9 cellular contexts compared by ENCODE assay signal in the genomic region with DNA sequence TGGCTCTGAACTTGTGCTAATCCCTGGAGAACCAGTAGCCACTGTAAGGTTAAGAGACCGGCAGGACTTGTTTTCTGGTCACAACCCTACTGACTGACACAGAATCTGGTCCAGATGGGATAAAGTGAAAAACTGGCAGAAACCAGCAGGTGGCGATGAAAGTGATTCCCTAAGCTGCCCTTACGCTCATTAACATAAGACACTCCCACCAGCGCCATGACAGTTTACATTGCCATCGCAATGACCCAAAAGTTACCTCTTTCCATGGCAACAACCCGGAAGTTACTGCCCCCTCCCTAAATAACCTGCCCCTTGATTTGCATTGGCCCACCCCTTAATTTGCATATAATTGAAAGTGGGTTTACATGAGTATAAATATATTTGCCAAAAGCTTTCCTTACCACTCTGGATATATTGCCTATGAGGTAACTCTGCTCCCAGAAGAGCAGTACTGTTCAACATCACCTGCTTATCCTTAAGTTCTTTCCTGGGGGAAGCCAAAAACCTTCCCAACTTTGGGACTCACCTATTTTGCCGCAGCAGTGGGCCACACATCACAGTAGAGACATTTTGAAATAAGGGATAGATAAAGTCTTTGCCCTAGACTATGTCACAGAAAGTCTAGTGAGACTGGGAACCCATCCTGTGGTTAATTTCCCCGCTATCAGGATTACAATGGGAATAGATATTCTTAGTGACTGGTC. TPM values are rescaled to one million over a fixed set of nuclear protein-coding genes. Genes with fewer than 3 reads are reported as not detected.
DNase-seq lines count a peak whose midpoint lies in the region; ATAC-seq, FAIRE-seq and TF ChIP-seq lines count a peak whose summit lies in the region.
"Had no signal": no experiment of that assay in that cellular context is flagged by ENCODE, and none has a peak within 500 bp of the region (broad histone marks: within the 10 kb centered on the region; RNA-seq: fewer than 3 reads in every experiment).

No MANE protein-coding gene starts in this region.

- H3K9me3 ChIP-seq in H9 (ENCODE audit: control insufficient read depth, low read depth, low read length): no peaks in the 10 kb centered on the region
- H3K9me3 ChIP-seq in pancreas: no peaks in the 10 kb centered on the region
- H3K9me3 ChIP-seq in uterus: no peaks in the 10 kb centered on the region
- no peaks in the 10 kb centered on the region for H3K9me3 ChIP-seq in gastroesophageal sphincter

- H3K18ac ChIP-seq in H9 (ENCODE audit: insufficient read length, low read depth, low read length): no peak overlapping the region

- H3K27me3 Mint-ChIP-seq in H9 (ENCODE audit: low read depth): peaks cover 51% of the 10 kb centered on the region

- H4K20me1 ChIP-seq in H9 (ENCODE audit: control insufficient read depth, insufficient read depth, insufficient read length): no peaks in the 10 kb centered on the region

- no peak overlapping the region for H2BK12ac ChIP-seq in H9 (ENCODE audit: insufficient read length, low read depth, low read length)

- TF ChIP-seq EP300 in gastroesophageal sphincter (IDR thresholded peaks at IDR 0.05): no peak

- H2BK120ac ChIP-seq in H9 (ENCODE audit: low read depth, low read length, poor library complexity, severe bottlenecking): no peak overlapping the region

- H3K9ac ChIP-seq in H9 (ENCODE audit: extremely low read depth, insufficient read length, low read length): no peak overlapping the region

- H3K9me3 Mint-ChIP-seq in H9: no peaks in the 10 kb centered on the region; a peak in 1 of 5 replicates

- DNase-seq in Caki2 (ENCODE audit: low read depth): peak; percentile 81
- peak; percentile 88 for DNase-seq in H9
- peak; percentile 31 for DNase-seq in RCC 7860 (ENCODE audit: low spot score)
- DNase-seq in dermis microvascular lymphatic vessel endothelial cell (ENCODE audit: low read depth in 2 of 2): peak; percentile 41 to 70
- peak in 2 of 6 donors; percentile 18 to 28 for DNase-seq in pancreas
- no peak for DNase-seq in GM10266 (ENCODE audit: extremely low spot score)
- DNase-seq in uterus: no peak

- no peak overlapping the region for H3K27ac Mint-ChIP-seq in H9

- no peak overlapping the region for H4K91ac ChIP-seq in H9 (ENCODE audit: insufficient read length, low read depth, low read length)

- H2AK5ac ChIP-seq in H9 (ENCODE audit: insufficient read length, low read length): no peak overlapping the region

- no peak overlapping the region for H2AFZ ChIP-seq in H9 (ENCODE audit: low read length)

- H3K4me1 ChIP-seq in H9 (ENCODE audit: insufficient read depth, low read length): peaks cover 3% of the 10 kb centered on the region; the same call in 1 of the 2 replicates
- no peaks in the 10 kb centered on the region for H3K4me1 ChIP-seq in pancreas
- H3K4me1 ChIP-seq in uterus: no peaks in the 10 kb centered on the region
- H3K4me1 ChIP-seq in gastroesophageal sphincter: peaks cover 0 to 9% (median 4%) of the 10 kb centered on the region in 3 donors

- no peaks in the 10 kb centered on the region for H3K79me2 ChIP-seq in H9 (ENCODE audit: insufficient read depth, low read length)

- H4K5ac ChIP-seq in H9 (ENCODE audit: insufficient read length, low read depth, low read length): no peak overlapping the region

- TF ChIP-seq POLR2A in uterus (IDR thresholded peaks at IDR 0.05) (no peak), gastroesophageal sphincter (IDR thresholded peaks at IDR 0.05) (no peak)

- peak; percentile 27 to 63 (median 52) for ATAC-seq in pancreas
- ATAC-seq in gastroesophageal sphincter: no peak

- intact Hi-C loops in pancreas (cut with DNase I) (no loop called here), uterus (cut with DNase I; ENCODE audit: low total_unique reads) (no loop called here)

- no peak overlapping the region for H2BK5ac ChIP-seq in H9 (ENCODE audit: insufficient read length, low read length)

- H3T11ph ChIP-seq in H9 (ENCODE audit: low read length): no peak overlapping the region

- no peaks in the 10 kb centered on the region; the same call in 1 of the 2 replicates for H3K27me3 ChIP-seq in H9 (ENCODE audit: insufficient read depth, low read length)
- H3K27me3 ChIP-seq in pancreas: no peaks in the 10 kb centered on the region
- H3K27me3 ChIP-seq in uterus: no peaks in the 10 kb centered on the region
- H3K27me3 ChIP-seq in gastroesophageal sphincter: no peaks in the 10 kb centered on the region

- WGBS in H9 (ENCODE audit: extremely low coverage, insufficient read length, low lambda C conversion rate): no CpG with 5 or more reads among the region's 8 CpGs
- 56 to 59% methylated on average over 8 of the region's 8 CpGs for WGBS in pancreas, 2 donors
- 53 to 61% methylated on average over 6 to 8 of the region's 8 CpGs for WGBS in gastroesophageal sphincter (ENCODE audit: low coverage in 1 of 2), 2 donors

- H3K14ac ChIP-seq in H9 (ENCODE audit: insufficient read depth, low read length): no peak overlapping the region

- no peak overlapping the region for H3K27ac ChIP-seq in H9 (ENCODE audit: insufficient read length, low read depth, low read length)
- H3K27ac ChIP-seq in pancreas: no peak overlapping the region
- H3K27ac ChIP-seq in uterus: no peak overlapping the region
- no peak overlapping the region for H3K27ac ChIP-seq in gastroesophageal sphincter
- H3K27ac ChIP-seq: SK-N-MC had no signal

- H3K23ac ChIP-seq in H9 (ENCODE audit: insufficient read length, low read depth, low read length): no peak overlapping the region

- no peak overlapping the region for H3K4me3 Mint-ChIP-seq in H9

- no peak overlapping the region for H4K8ac ChIP-seq in H9 (replicated peaks; ENCODE audit: insufficient read length, low read depth, low read length)

- FAIRE-seq in RCC 7860 (lab: Jason Lieb, UNC): no peak
- no peak for FAIRE-seq in pancreas (lab: Jason Lieb, UNC)

- H3K56ac ChIP-seq in H9 (ENCODE audit: insufficient read length, low read depth, low read length): no peak overlapping the region

- peak; percentile 75 for TF ChIP-seq CTCF in H9 (conservative IDR thresholded peaks at IDR 0.05)
- no peak for TF ChIP-seq CTCF in pancreas (IDR thresholded peaks at IDR 0.05)
- no peak for TF ChIP-seq CTCF in GM10266 (IDR thresholded peaks at IDR 0.05; ENCODE audit: control insufficient read depth, insufficient read depth, low read depth, missing control alignments)
- TF ChIP-seq CTCF in uterus (IDR thresholded peaks at IDR 0.05): no peak
- peak in 1 of 4 experiments; percentile 35 for TF ChIP-seq CTCF in gastroesophageal sphincter (IDR thresholded peaks at IDR 0.05)

- no peaks in the 10 kb centered on the region for H3K79me1 ChIP-seq in H9 (ENCODE audit: insufficient read depth, low read depth, low read length, poor library complexity, severe bottlenecking)

- H3K4me2 ChIP-seq in H9 (ENCODE audit: insufficient read depth, insufficient read length, low read length): no peak overlapping the region

- in situ Hi-C loops in Caki2 (cut with HindIII; ENCODE audit: low pct_unique_long_range_greater_than_20kb, low sequenced_read_pairs): no loop called here

- H3K4me1 Mint-ChIP-seq in H9: peaks cover 19 to 24% of the 10 kb centered on the region in 2 experiments

- no peak overlapping the region for H3K4ac ChIP-seq in H9 (ENCODE audit: low read depth, low read length)

- no peaks in the 10 kb centered on the region for H3K23me2 ChIP-seq in H9 (ENCODE audit: insufficient read length, low read depth, low read length, poor library complexity, severe bottlenecking)

- H3K4me3 ChIP-seq in pancreas (no peak overlapping the region), uterus (no peak overlapping the region), gastroesophageal sphincter (no peak overlapping the region)
- H3K4me3 ChIP-seq: SK-N-MC had no signal

- H2BK20ac ChIP-seq in H9 (ENCODE audit: low read depth, low read length, poor library complexity, severe bottlenecking): no peak overlapping the region

- H2BK15ac ChIP-seq in H9 (ENCODE audit: low read depth, low read length): no peak overlapping the region

- H3K36me3 Mint-ChIP-seq in H9 (ENCODE audit: insufficient read depth in 1 of 3, low read depth in 3 of 3): no peaks in the 10 kb centered on the region

- H3K36me3 ChIP-seq in pancreas: no peaks in the 10 kb centered on the region
- H3K36me3 ChIP-seq in uterus: no peaks in the 10 kb centered on the region
- H3K36me3 ChIP-seq in gastroesophageal sphincter: no peaks in the 10 kb centered on the region

RNA-seq across cellular contexts. Expression of a gene that starts 35.8 kb away (rescaled TPM):
- 1.0 and 1.6 TPM in 2 replicates for total RNA-seq in Caki2 (2014; rRNA removed; shearing (Covaris generic); ENCODE audit: low replicate concordance)
- total RNA-seq in H9 (2021) (0.15 and 0.22 TPM in 2 replicates), dermis microvascular lymphatic vessel endothelial cell (under 0.01 TPM in 2 replicates), pancreas (1 to 10 TPM in 2 of 6 donors, under 1 TPM in 4; 0.19 to 1.1 (median 0.64) TPM), uterus (10 to 100 TPM in 2 of 4 donors, 1 to 10 TPM in 2; 8.5 to 77.2 (median 27.1) TPM), gastroesophageal sphincter (10 to 100 TPM; 15.4 to 74.8 (median 37.7) TPM)
- under 1 TPM; 0.19 to 0.26 TPM for polyA plus RNA-seq in pancreas

Comparison
In these comparisons a context has a peak if more than half of its experiments do, and no peak if none do; other contexts are left out.
1. DNase-seq: peak in Caki2 (single experiment), H9 (single experiment), RCC 7860 (single experiment) and dermis microvascular lymphatic vessel endothelial cell (2 of 2); none in GM10266 (single experiment) and uterus (0 of 2).